ENCODE assay signal across 35 cellular contexts in the genomic region with DNA sequence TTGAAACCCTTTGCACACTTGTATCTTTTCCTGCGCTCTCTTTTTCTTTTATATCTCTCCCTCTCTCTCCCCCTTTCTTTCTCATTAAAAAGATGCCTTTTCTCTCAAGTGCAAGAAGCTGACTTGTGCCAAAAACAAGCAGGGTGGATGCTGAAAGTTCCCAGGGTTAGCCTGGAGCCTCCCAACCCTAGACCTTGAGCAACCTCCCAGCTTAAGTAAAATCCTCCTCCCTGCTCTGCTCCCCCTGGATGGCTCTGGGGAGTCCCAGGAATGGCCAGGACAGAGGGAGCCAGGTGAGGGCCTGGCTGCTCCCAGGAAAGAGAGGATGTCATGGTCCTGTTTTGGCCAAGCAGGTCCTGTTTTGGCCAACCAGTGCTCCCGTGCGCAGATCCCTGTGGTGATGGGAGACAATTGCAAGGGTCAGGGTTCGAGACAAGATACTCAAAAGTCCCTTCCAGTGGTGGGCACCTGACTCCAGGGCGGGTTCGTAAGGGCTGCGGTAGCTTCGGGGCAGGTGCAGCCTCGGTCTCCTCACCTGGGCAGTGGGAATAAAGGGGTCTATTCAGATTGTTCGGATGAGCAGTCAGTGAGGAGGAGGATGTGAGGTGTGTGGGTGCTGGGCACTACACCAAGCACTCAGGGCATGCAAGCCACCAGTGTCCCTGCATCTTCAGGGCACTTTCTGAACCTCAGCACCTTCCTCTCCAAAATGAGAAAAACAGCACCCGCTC. TPM values are rescaled to one million over a fixed set of nuclear protein-coding genes. Genes with fewer than 3 reads are reported as not detected.
"Had no signal": no experiment of that assay in that cellular context is flagged by ENCODE, and none has a peak within 500 bp of the region (broad histone marks: within the 10 kb centered on the region; RNA-seq: fewer than 3 reads in every experiment).

No MANE protein-coding gene starts in this region.

- H3K36me3 ChIP-seq: ascending aorta, breast epithelium, cardiac muscle cell, colonic mucosa had no signal

- H3K36me3 Mint-ChIP-seq: activated CD4-positive, alpha-beta memory T cell treated with anti-CD3 and anti-CD28 coated beads for 36 hours; activated CD8-positive, alpha-beta memory T cell treated with anti-CD3 and anti-CD28 coated beads, Interleukin-2, amount 10 ng/mL, durations not matched to agents 7 days and 5 days; activated naive CD4-positive, alpha-beta T cell treated with anti-CD3 and anti-CD28 coated beads, Interleukin-2, amount 10 ng/mL, durations not matched to agents 7 days and 5 days; activated naive CD4-positive, alpha-beta T cell treated with anti-CD3 and anti-CD28 coated beads, Interleukin-2, amount 50 U/mL, for 72 hours; activated naive CD8-positive, alpha-beta T cell treated with anti-CD3 and anti-CD28 coated beads, Interleukin-2, amount 10 ng/mL, durations not matched to agents 7 days and 5 days; brain had no signal

- DNase-seq: activated CD4-positive, alpha-beta memory T cell treated with anti-CD3 and anti-CD28 coated beads for 36 hours; activated CD4-positive, alpha-beta T cell treated with anti-CD3 and anti-CD28 coated beads for 36 hours; activated CD4-positive, alpha-beta T cell treated with anti-CD3 and anti-CD28 coated beads, Interleukin-2, amount 10 ng/mL, durations not matched to agents 24 days and 14 days; activated CD4-positive, CD25-positive, alpha-beta regulatory T cell; activated CD4-positive, CD25-positive, alpha-beta regulatory T cell treated with anti-CD3 and anti-CD28 coated beads, Interleukin-2, amount 50 U/mL, for 72 hours; activated CD8-positive, alpha-beta memory T cell treated with anti-CD3 and anti-CD28 coated beads, Interleukin-2, amount 10 ng/mL, durations not matched to agents 7 days and 5 days; activated CD8-positive, alpha-beta memory T cell treated with anti-CD3 and anti-CD28 coated beads, Interleukin-2, amount 50 U/mL, for 4 hours; activated CD8-positive, alpha-beta T cell treated with anti-CD3 and anti-CD28 coated beads, Interleukin-2, amount 10 ng/mL, durations not matched to agents 7 days and 5 days; activated effector memory CD4-positive, alpha-beta T cell treated with anti-CD3 and anti-CD28 coated beads, Interleukin-2, amount 50 U/mL, for 16 hours; activated naive CD4-positive, alpha-beta T cell; activated naive CD4-positive, alpha-beta T cell treated with anti-CD3 and anti-CD28 coated beads, Interleukin-2, amount 10 ng/mL, durations not matched to agents 7 days and 5 days; activated naive CD8-positive, alpha-beta T cell treated with anti-CD3 and anti-CD28 coated beads, Interleukin-2, amount 10 ng/mL, durations not matched to agents 7 days and 5 days; activated T-cell treated with anti-CD3 and anti-CD28 coated beads, Interleukin-2, amount 50 U/mL, for 1 hour; activated T-cell treated with anti-CD3 and anti-CD28 coated beads, Interleukin-2, amount 50 U/mL, for 48 hours; central memory CD4-positive, alpha-beta T cell; cerebellar nuclear complex; colonic mucosa; dorsolateral prefrontal cortex; effector memory CD4-positive, alpha-beta T cell; endodermal cell; foreskin fibroblast; T-helper 1 cell; T-helper 17 cell had no signal

- H3K4me3 ChIP-seq: ascending aorta, breast epithelium, cardiac muscle cell, colonic mucosa, dorsolateral prefrontal cortex had no signal

- ATAC-seq: activated CD4-positive, alpha-beta T cell treated with anti-CD3 and anti-CD28 coated beads for 36 hours; activated CD8-positive, alpha-beta memory T cell treated with anti-CD3 and anti-CD28 coated beads, Interleukin-2, amount 10 ng/mL, durations not matched to agents 7 days and 5 days; activated CD8-positive, alpha-beta T cell treated with anti-CD3 and anti-CD28 coated beads, Interleukin-2, amount 10 ng/mL, durations not matched to agents 7 days and 5 days; activated naive CD4-positive, alpha-beta T cell treated with anti-CD3 and anti-CD28 coated beads, Interleukin-2, amount 50 U/mL, for 72 hours; esophagus mucosa; T-helper 17 cell had no signal

- H3K27ac Mint-ChIP-seq: activated CD4-positive, alpha-beta memory T cell treated with anti-CD3 and anti-CD28 coated beads for 36 hours; activated CD4-positive, alpha-beta T cell treated with anti-CD3 and anti-CD28 coated beads for 36 hours; activated CD4-positive, alpha-beta T cell treated with anti-CD3 and anti-CD28 coated beads, Interleukin-2, amount 10 ng/mL, durations not matched to agents 24 days and 14 days; activated CD8-positive, alpha-beta memory T cell treated with anti-CD3 and anti-CD28 coated beads, Interleukin-2, amount 10 ng/mL, durations not matched to agents 7 days and 5 days; activated CD8-positive, alpha-beta T cell treated with anti-CD3 and anti-CD28 coated beads, Interleukin-2, amount 10 ng/mL, durations not matched to agents 7 days and 5 days; activated naive CD4-positive, alpha-beta T cell treated with anti-CD3 and anti-CD28 coated beads, Interleukin-2, amount 10 ng/mL, durations not matched to agents 7 days and 5 days; activated naive CD4-positive, alpha-beta T cell treated with anti-CD3 and anti-CD28 coated beads, Interleukin-2, amount 50 U/mL, for 72 hours; activated naive CD8-positive, alpha-beta T cell treated with anti-CD3 and anti-CD28 coated beads, Interleukin-2, amount 10 ng/mL, durations not matched to agents 7 days and 5 days; activated T-helper 1 cell treated with anti-CD3 and anti-CD28 coated beads, Interleukin-12 subunit alpha, Interleukin-12 subunit beta, Interleukin-2, Interleukin-4 antibody, amounts not matched to agents 30 ng/mL and 10 ng/mL and 1 ng/mL, durations not matched to agents 14 hours and 24 hours and 36 hours; activated T-helper 2 cell treated with anti-CD3 and anti-CD28 coated beads, Interferon-gamma antibody, Interleukin-2, Interleukin-4, amounts not matched to agents 10 μg/mL and 5 μg/mL and 100 μg/mL, durations not matched to agents 14 hours and 24 hours and 36 hours; brain; dendritic cell treated with granulocyte-macrophage colony-stimulating factor and Interleukin-4, amounts not matched to agents 40 ng/mL and 50 ng/mL, for 4 days; T-helper 17 cell; T-helper 2 cell treated with Interferon-gamma antibody and Interleukin-4, amounts not matched to agents 5 μg/mL and 100 μg/mL, for 36 hours had no signal

- H3K27ac ChIP-seq: ascending aorta, cardiac muscle cell, colonic mucosa had no signal

- H3K4me1 ChIP-seq: breast epithelium, colonic mucosa had no signal

- H3K9me3 Mint-ChIP-seq: activated CD4-positive, alpha-beta memory T cell treated with anti-CD3 and anti-CD28 coated beads for 36 hours; activated CD4-positive, alpha-beta T cell treated with anti-CD3 and anti-CD28 coated beads, Interleukin-2, amount 10 ng/mL, durations not matched to agents 24 days and 14 days; activated naive CD4-positive, alpha-beta T cell treated with anti-CD3 and anti-CD28 coated beads, Interleukin-2, amount 10 ng/mL, durations not matched to agents 7 days and 5 days; activated naive CD4-positive, alpha-beta T cell treated with anti-CD3 and anti-CD28 coated beads, Interleukin-2, amount 50 U/mL, for 72 hours; activated naive CD8-positive, alpha-beta T cell treated with anti-CD3 and anti-CD28 coated beads, Interleukin-2, amount 10 ng/mL, durations not matched to agents 7 days and 5 days; activated T-helper 1 cell treated with anti-CD3 and anti-CD28 coated beads, Interleukin-12 subunit alpha, Interleukin-12 subunit beta, Interleukin-2, Interleukin-4 antibody, amounts not matched to agents 30 ng/mL and 10 ng/mL and 1 ng/mL, durations not matched to agents 14 hours and 24 hours and 36 hours; activated T-helper 2 cell treated with anti-CD3 and anti-CD28 coated beads, Interferon-gamma antibody, Interleukin-2, Interleukin-4, amounts not matched to agents 10 μg/mL and 5 μg/mL and 100 μg/mL, durations not matched to agents 14 hours and 24 hours and 36 hours; brain; dendritic cell treated with granulocyte-macrophage colony-stimulating factor and Interleukin-4, amounts not matched to agents 40 ng/mL and 50 ng/mL, for 4 days; endodermal cell; T-helper 2 cell treated with Interferon-gamma antibody and Interleukin-4, amounts not matched to agents 5 μg/mL and 100 μg/mL, for 36 hours had no signal

- H3K4me3 Mint-ChIP-seq: activated CD4-positive, alpha-beta memory T cell treated with anti-CD3 and anti-CD28 coated beads for 36 hours; activated CD4-positive, alpha-beta T cell treated with anti-CD3 and anti-CD28 coated beads for 36 hours; activated CD4-positive, alpha-beta T cell treated with anti-CD3 and anti-CD28 coated beads, Interleukin-2, amount 10 ng/mL, durations not matched to agents 24 days and 14 days; activated CD8-positive, alpha-beta memory T cell treated with anti-CD3 and anti-CD28 coated beads, Interleukin-2, amount 10 ng/mL, durations not matched to agents 7 days and 5 days; activated CD8-positive, alpha-beta T cell treated with anti-CD3 and anti-CD28 coated beads, Interleukin-2, amount 10 ng/mL, durations not matched to agents 7 days and 5 days; activated naive CD4-positive, alpha-beta T cell treated with anti-CD3 and anti-CD28 coated beads, Interleukin-2, amount 10 ng/mL, durations not matched to agents 7 days and 5 days; activated naive CD8-positive, alpha-beta T cell treated with anti-CD3 and anti-CD28 coated beads, Interleukin-2, amount 10 ng/mL, durations not matched to agents 7 days and 5 days; activated T-helper 1 cell treated with anti-CD3 and anti-CD28 coated beads, Interleukin-12 subunit alpha, Interleukin-12 subunit beta, Interleukin-2, Interleukin-4 antibody, amounts not matched to agents 30 ng/mL and 10 ng/mL and 1 ng/mL, durations not matched to agents 14 hours and 24 hours and 36 hours; brain; dendritic cell treated with granulocyte-macrophage colony-stimulating factor and Interleukin-4, amounts not matched to agents 40 ng/mL and 50 ng/mL, for 4 days; endodermal cell; T-helper 17 cell; T-helper 2 cell treated with Interferon-gamma antibody and Interleukin-4, amounts not matched to agents 5 μg/mL and 100 μg/mL, for 36 hours had no signal

- H3K4me1 Mint-ChIP-seq: activated CD4-positive, alpha-beta T cell treated with anti-CD3 and anti-CD28 coated beads for 36 hours; activated CD4-positive, alpha-beta T cell treated with anti-CD3 and anti-CD28 coated beads, Interleukin-2, amount 10 ng/mL, durations not matched to agents 24 days and 14 days; activated CD8-positive, alpha-beta memory T cell treated with anti-CD3 and anti-CD28 coated beads, Interleukin-2, amount 10 ng/mL, durations not matched to agents 7 days and 5 days; activated naive CD4-positive, alpha-beta T cell treated with anti-CD3 and anti-CD28 coated beads, Interleukin-2, amount 10 ng/mL, durations not matched to agents 7 days and 5 days; activated naive CD8-positive, alpha-beta T cell treated with anti-CD3 and anti-CD28 coated beads, Interleukin-2, amount 10 ng/mL, durations not matched to agents 7 days and 5 days; brain; T-helper 17 cell had no signal

- H3K27me3 ChIP-seq: ascending aorta, breast epithelium, cardiac muscle cell, colonic mucosa, dorsolateral prefrontal cortex had no signal

- H3K27me3 Mint-ChIP-seq: activated CD4-positive, alpha-beta T cell treated with anti-CD3 and anti-CD28 coated beads for 36 hours had no signal

- H3K9me3 ChIP-seq: ascending aorta, breast epithelium, colonic mucosa had no signal

RNA-seq across cellular contexts. Expression of a gene that starts 49.4 kb away (rescaled TPM):
- total RNA-seq: activated CD4-positive, alpha-beta memory T cell treated with anti-CD3 and anti-CD28 coated beads for 36 hours; activated CD4-positive, alpha-beta T cell treated with anti-CD3 and anti-CD28 coated beads for 36 hours; activated CD4-positive, alpha-beta T cell treated with anti-CD3 and anti-CD28 coated beads, Interleukin-2, amount 10 ng/mL, durations not matched to agents 24 days and 14 days; activated CD8-positive, alpha-beta memory T cell treated with anti-CD3 and anti-CD28 coated beads for 36 hours; activated CD8-positive, alpha-beta memory T cell treated with anti-CD3 and anti-CD28 coated beads, Interleukin-2, amount 10 ng/mL, durations not matched to agents 7 days and 5 days; activated CD8-positive, alpha-beta T cell treated with anti-CD3 and anti-CD28 coated beads, Interleukin-2, amount 10 ng/mL, durations not matched to agents 7 days and 5 days; activated naive CD4-positive, alpha-beta T cell treated with anti-CD3 and anti-CD28 coated beads, Interleukin-2, amount 50 U/mL, for 72 hours; activated naive CD8-positive, alpha-beta T cell treated with anti-CD3 and anti-CD28 coated beads, Interleukin-2, amount 10 ng/mL, durations not matched to agents 7 days and 5 days; activated T-helper 1 cell treated with anti-CD3 and anti-CD28 coated beads, Interleukin-12 subunit alpha, Interleukin-12 subunit beta, Interleukin-2, Interleukin-4 antibody, amounts not matched to agents 30 ng/mL and 10 ng/mL and 1 ng/mL, durations not matched to agents 14 hours and 24 hours and 36 hours; activated T-helper 2 cell treated with anti-CD3 and anti-CD28 coated beads, Interferon-gamma antibody, Interleukin-2, Interleukin-4, amounts not matched to agents 10 μg/mL and 5 μg/mL and 100 μg/mL, durations not matched to agents 14 hours and 24 hours and 36 hours; epithelial cell of proximal tubule had no signal
